22 cellular contexts compared by ENCODE assay signal in genomic region chr2:192487636-192488035, GRCh38.
"Had no signal": no experiment of that assay in that cellular context is flagged by ENCODE, and none has a peak within 500 bp of the region (broad histone marks: within the 10 kb centered on the region; RNA-seq: fewer than 3 reads in every experiment).

No MANE protein-coding gene starts in this region.

- H3K27ac Mint-ChIP-seq: memory B cell, natural killer cell had no signal

- H3K27me3 ChIP-seq: dorsolateral prefrontal cortex, esophagus muscularis mucosa, gastrocnemius medialis, heart right ventricle, stomach had no signal

- H3K27me3 Mint-ChIP-seq: memory B cell had no signal

- ATAC-seq: gastrocnemius medialis, heart right ventricle, lower lobe of right lung, natural killer cell, sciatic nerve had no signal

- H3K36me3 ChIP-seq: esophagus muscularis mucosa, gastrocnemius medialis, heart right ventricle, left ventricle myocardium inferior, lower lobe of right lung, stomach, thoracic aorta had no signal

- H3K9me3 ChIP-seq: esophagus muscularis mucosa, gastrocnemius medialis, lower lobe of right lung, stomach, thoracic aorta had no signal

- H3K4me3 ChIP-seq: dorsolateral prefrontal cortex, esophagus muscularis mucosa, gastrocnemius medialis, heart right ventricle, left ventricle myocardium inferior, lower lobe of right lung, stomach, thoracic aorta had no signal

- H3K4me1 ChIP-seq: esophagus muscularis mucosa, gastrocnemius medialis, heart right ventricle, left ventricle myocardium inferior, lower lobe of right lung, stomach had no signal

- H3K4me1 Mint-ChIP-seq: memory B cell, natural killer cell, neural crest cell had no signal

- FAIRE-seq: endometrium, urothelium cell line had no signal

- H3K36me3 Mint-ChIP-seq: memory B cell, natural killer cell had no signal

- DNase-seq: cortex of kidney; dorsolateral prefrontal cortex; effector memory CD4-positive, alpha-beta T cell; gastrocnemius medialis; heart right ventricle; islet precursor cell; left ventricle myocardium inferior; lower lobe of right lung; midbrain; natural killer cell; stimulated activated CD4-positive, alpha-beta T cell treated with anti-CD3 and anti-CD28 coated beads, Interleukin-12 subunit alpha, Interleukin-12 subunit beta, amount 100 ng/mL, for 4 hours; stimulated activated naive CD4-positive, alpha-beta T cell; stomach; substantia nigra; trophoblast cell had no signal

- H3K27ac ChIP-seq: dorsolateral prefrontal cortex, esophagus muscularis mucosa, gastrocnemius medialis, heart right ventricle, left ventricle myocardium inferior, lower lobe of right lung, stomach, thoracic aorta had no signal

- H3K4me3 Mint-ChIP-seq: memory B cell, natural killer cell, neural crest cell had no signal
